Comparison of ENCODE assay signal across 17 cellular contexts in genomic region chr17:746783-747629, GRCh38.
"Had no signal": no experiment of that assay in that cellular context is flagged by ENCODE, and none has a peak within 500 bp of the region (broad histone marks: within the 10 kb centered on the region; RNA-seq: fewer than 3 reads in every experiment).

No MANE protein-coding gene starts in this region.

- H3K4me2 ChIP-seq: hepatocyte had no signal

- H3K4me3 ChIP-seq: colonic mucosa, hepatocyte, sigmoid colon, skin epidermis, suprapubic skin, thyroid gland, upper lobe of left lung, uterus had no signal

- H3K4me1 ChIP-seq: colonic mucosa had no signal

- H2AFZ ChIP-seq: hepatocyte had no signal

- H3K9me3 ChIP-seq: colonic mucosa, neutrophil, sigmoid colon, suprapubic skin, thyroid gland, upper lobe of left lung, uterus had no signal

- DNase-seq: colonic mucosa; dermis blood vessel endothelial cell; foreskin keratinocyte; kidney glomerular epithelial cell; mesendoderm; naive B cell; sigmoid colon; stimulated activated CD4-positive, alpha-beta T cell treated with anti-CD3 and anti-CD28 coated beads, Interleukin-2, amount 100 ng/mL, for 24 hours; stimulated activated CD4-positive, alpha-beta T cell treated with anti-CD3 and anti-CD28 coated beads, Interleukin-4, amount 100 ng/mL, for 4 hours; stimulated activated naive CD4-positive, alpha-beta T cell; thyroid gland; uterus had no signal

- ATAC-seq: foreskin keratinocyte had no signal

- H3K36me3 ChIP-seq: uterus had no signal

- H3K27me3 ChIP-seq: colonic mucosa, foreskin keratinocyte, hepatocyte, neutrophil, sigmoid colon, suprapubic skin, thyroid gland, upper lobe of left lung, uterus had no signal

- H3K27ac ChIP-seq: colonic mucosa, foreskin keratinocyte, hepatocyte, neutrophil, sigmoid colon, skin epidermis, suprapubic skin, thyroid gland, upper lobe of left lung, uterus had no signal
